Comparison of ENCODE assay signal across 14 cellular contexts in the genomic region with DNA sequence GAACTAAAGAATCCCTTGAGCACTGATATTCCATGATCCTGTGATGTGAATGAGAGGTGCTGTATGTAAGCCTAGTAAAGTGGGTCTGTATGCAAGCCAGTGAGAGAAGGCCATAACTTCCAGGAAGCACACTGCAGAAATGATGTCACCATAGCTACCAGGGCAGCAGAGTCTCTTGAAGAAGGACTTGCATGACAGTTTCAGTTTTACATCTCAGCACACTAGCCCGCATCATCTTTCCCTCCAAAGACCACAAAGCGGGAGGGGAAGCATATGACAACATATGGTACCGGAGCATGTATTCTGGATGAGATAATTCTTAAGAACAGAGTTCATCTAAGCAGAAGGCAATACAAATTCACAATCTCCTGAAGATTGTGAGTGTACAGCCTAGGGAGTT. TPM values are rescaled to one million over a fixed set of nuclear protein-coding genes. Genes with fewer than 3 reads are reported as not detected.
A peak's percentile ranks its signal among the peaks of the same experiment; 100 is the strongest.
DNase-seq lines count a peak whose midpoint lies in the region; ATAC-seq, FAIRE-seq and TF ChIP-seq lines count a peak whose summit lies in the region.
"Had no signal": no experiment of that assay in that cellular context is flagged by ENCODE, and none has a peak within 500 bp of the region (broad histone marks: within the 10 kb centered on the region; RNA-seq: fewer than 3 reads in every experiment).

No MANE protein-coding gene starts in this region.

- peak; percentile 45 for ATAC-seq in GM19025 (IDR thresholded peaks at IDR 0.05; ENCODE audit: low read depth, unreplicated experiment)
- ATAC-seq in HG02938 (IDR thresholded peaks at IDR 0.05; ENCODE audit: unreplicated experiment), result peak; percentile 39
- ATAC-seq: Right ventricle myocardium inferior had no signal

- H3K4me3 Mint-ChIP-seq in activated CD4-positive, alpha-beta memory T cell treated with anti-CD3 and anti-CD28 coated beads, Interleukin-2, amount 10 ng/mL, durations not matched to agents 7 days and 5 days, result no peak overlapping the region
- H3K4me3 Mint-ChIP-seq in CD14-positive monocyte (no peak overlapping the region), chondrocyte (ENCODE audit: unreplicated experiment) (no peak overlapping the region)
- H3K4me3 Mint-ChIP-seq: H9, natural killer cell had no signal

- intact Hi-C loops in CD14-positive monocyte (cut with micrococcal nuclease), result no loop called here

- H3K36me3 Mint-ChIP-seq in activated CD4-positive, alpha-beta memory T cell treated with anti-CD3 and anti-CD28 coated beads, Interleukin-2, amount 10 ng/mL, durations not matched to agents 7 days and 5 days (ENCODE audit: low read depth), result no peaks in the 10 kb centered on the region
- H3K36me3 Mint-ChIP-seq in CD14-positive monocyte, result no peaks in the 10 kb centered on the region
- no peaks in the 10 kb centered on the region for H3K36me3 Mint-ChIP-seq in chondrocyte (ENCODE audit: low read depth)
- H3K36me3 Mint-ChIP-seq: natural killer cell had no signal

- peaks cover 3% of the 10 kb centered on the region for H3K9me3 Mint-ChIP-seq in activated CD4-positive, alpha-beta memory T cell treated with anti-CD3 and anti-CD28 coated beads, Interleukin-2, amount 10 ng/mL, durations not matched to agents 7 days and 5 days
- peaks cover 2 to 8% (median 4%) of the 10 kb centered on the region in 7 donors for H3K9me3 Mint-ChIP-seq in CD14-positive monocyte
- H3K9me3 Mint-ChIP-seq in chondrocyte (ENCODE audit: low read depth), result peaks cover 10% of the 10 kb centered on the region

- peaks cover 18% of the 10 kb centered on the region for H3K4me1 Mint-ChIP-seq in activated CD4-positive, alpha-beta memory T cell treated with anti-CD3 and anti-CD28 coated beads, Interleukin-2, amount 10 ng/mL, durations not matched to agents 7 days and 5 days
- H3K4me1 Mint-ChIP-seq in CD14-positive monocyte (peaks cover 15% of the 10 kb centered on the region), chondrocyte (ENCODE audit: low read depth) (no peaks in the 10 kb centered on the region)
- H3K4me1 Mint-ChIP-seq: natural killer cell had no signal

- no peak overlapping the region for H3K27ac Mint-ChIP-seq in activated CD4-positive, alpha-beta memory T cell treated with anti-CD3 and anti-CD28 coated beads, Interleukin-2, amount 10 ng/mL, durations not matched to agents 7 days and 5 days
- no peak overlapping the region for H3K27ac Mint-ChIP-seq in CD14-positive monocyte
- no peak overlapping the region for H3K27ac Mint-ChIP-seq in chondrocyte (ENCODE audit: unreplicated experiment)
- H3K27ac Mint-ChIP-seq: H9, natural killer cell had no signal

- DNase-seq in GM12892 (ENCODE audit: insufficient read length) (peak; percentile 8), RCC 7860 (ENCODE audit: low spot score) (no peak), CD14-positive monocyte (ENCODE audit: low spot score) (no peak), erythroblast (lab: John Stamatoyannopoulos, UW) (no peak), chondrocyte (ENCODE audit: low spot score) (no peak)
- peak; percentile 29 for DNase-seq in activated CD4-positive, alpha-beta memory T cell treated with anti-CD3 and anti-CD28 coated beads, Interleukin-2, amount 10 ng/mL, durations not matched to agents 7 days and 5 days
- DNase-seq: cerebellar nuclear complex, H9, heart right ventricle, natural killer cell had no signal

- TF ChIP-seq POLR2A in GM12892 (IDR thresholded peaks at IDR 0.05; ENCODE audit: low read depth, low read length) (no peak), erythroblast (IDR thresholded peaks at IDR 0.05; ENCODE audit: low read length) (no peak)

- FAIRE-seq in GM12892 (lab: Jason Lieb, UNC) (peak; percentile 95), RCC 7860 (lab: Jason Lieb, UNC) (no peak)
- FAIRE-seq: urothelium cell line had no signal

- POLR2A ChIA-PET in activated CD4-positive, alpha-beta memory T cell treated with anti-CD3 and anti-CD28 coated beads, Interleukin-2, amount 10 ng/mL, durations not matched to agents 7 days and 5 days (lab: Charles Lee), result no interaction called here

- CTCF ChIA-PET in activated CD4-positive, alpha-beta memory T cell treated with anti-CD3 and anti-CD28 coated beads, Interleukin-2, amount 10 ng/mL, durations not matched to agents 7 days and 5 days (lab: Charles Lee), result no interaction called here

- H3K27me3 Mint-ChIP-seq in activated CD4-positive, alpha-beta memory T cell treated with anti-CD3 and anti-CD28 coated beads, Interleukin-2, amount 10 ng/mL, durations not matched to agents 7 days and 5 days, result peaks cover 4% of the 10 kb centered on the region
- H3K27me3 Mint-ChIP-seq in CD14-positive monocyte (ENCODE audit: low read depth in 3 of 3) (peaks cover 0 to 2% (median 1%) of the 10 kb centered on the region in 3 donors), chondrocyte (ENCODE audit: low read depth) (no peaks in the 10 kb centered on the region)

- TF ChIP-seq CTCF in CD14-positive monocyte (IDR thresholded peaks at IDR 0.05), result no peak
- no peak for TF ChIP-seq CTCF in chondrocyte (IDR thresholded peaks at IDR 0.05)

RNA-seq across cellular contexts. Expression of a gene that starts 37.6 kb away (rescaled TPM):
- polyA plus RNA-seq in GM12892 (2012; ENCODE audit: missing spikeins), result 0.74 TPM
- total RNA-seq in activated CD4-positive, alpha-beta memory T cell treated with anti-CD3 and anti-CD28 coated beads, Interleukin-2, amount 10 ng/mL, durations not matched to agents 7 days and 5 days, result 10 to 100 TPM; 38.0 to 38.3 TPM
- under 1 TPM in 1 of 2 donors, not detected in 1; 0.24 TPM for polyA plus RNA-seq in CD14-positive monocyte
- 11.1 to 22.1 TPM (median 11.3 TPM) in 3 replicates for total RNA-seq in chondrocyte

Comparison
In these comparisons a context has a peak if more than half of its experiments do, and no peak if none do; other contexts are left out.
1. DNase-seq: peak in GM12892 (single experiment) and activated CD4-positive, alpha-beta memory T cell treated with anti-CD3 and anti-CD28 coated beads, Interleukin-2, amount 10 ng/mL, durations not matched to agents 7 days and 5 days (single experiment); none in RCC 7860 (single experiment), CD14-positive monocyte (single experiment), erythroblast (0 of 2) and chondrocyte (single experiment).